ENCODE assay signal across 8 cellular contexts in the genomic region with DNA sequence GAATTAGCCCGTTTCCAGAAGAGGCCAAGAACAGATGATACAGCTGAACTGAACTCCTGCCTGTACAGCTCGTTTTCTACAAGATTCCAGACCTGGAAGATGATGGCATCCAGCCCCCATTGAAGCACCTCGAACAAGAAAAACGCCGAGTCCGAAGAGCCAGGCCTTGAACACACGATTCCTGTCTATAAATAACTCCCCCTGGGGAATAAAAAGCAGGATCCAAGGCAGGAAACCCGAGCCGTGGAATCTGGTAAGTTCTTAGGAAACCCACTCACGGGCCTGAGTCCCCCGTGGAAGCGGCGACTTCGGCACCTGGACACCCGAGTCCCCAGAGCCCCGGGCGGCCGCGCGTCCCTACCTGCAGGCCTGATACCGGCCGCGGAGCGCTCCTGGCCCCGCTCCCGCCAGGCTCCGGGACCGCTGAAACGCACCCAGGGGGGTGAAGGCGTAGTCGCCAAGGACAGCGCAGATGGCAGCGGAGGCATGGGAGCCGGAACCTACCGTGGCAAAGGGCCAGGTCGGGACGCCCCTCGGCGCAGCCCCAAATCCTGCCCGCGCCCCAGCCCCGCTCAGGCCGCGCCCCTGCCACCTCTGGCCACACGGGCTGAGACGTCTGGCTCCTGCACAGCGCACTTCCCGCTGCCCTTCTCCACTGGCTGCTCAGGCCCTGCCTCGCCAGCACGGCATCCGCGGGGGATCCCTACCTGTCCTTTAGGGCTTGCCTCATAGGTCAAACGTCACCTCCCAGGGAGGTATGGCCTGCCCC. TPM values are rescaled to one million over a fixed set of nuclear protein-coding genes. Genes with fewer than 3 reads are reported as not detected.
DNase-seq lines count a peak whose midpoint lies in the region; ATAC-seq and TF ChIP-seq lines count a peak whose summit lies in the region.

No MANE protein-coding gene starts in this region.

- H3K36me3 Mint-ChIP-seq in natural killer cell, result no peaks in the 10 kb centered on the region

- WGBS in esophagus muscularis mucosa, result 20% methylated on average over 10 of the region's 53 CpGs

- peaks cover 13% of the 10 kb centered on the region in 2 donors for H3K4me1 Mint-ChIP-seq in natural killer cell

- no peaks in the 10 kb centered on the region for H3K9me3 ChIP-seq in Peyer's patch
- no peaks in the 10 kb centered on the region for H3K9me3 ChIP-seq in esophagus muscularis mucosa
- no peaks in the 10 kb centered on the region for H3K9me3 ChIP-seq in WERI-Rb-1 (ENCODE audit: severe bottlenecking)

- no peaks in the 10 kb centered on the region for H3K27me3 ChIP-seq in Peyer's patch
- H3K27me3 ChIP-seq in esophagus muscularis mucosa, result no peaks in the 10 kb centered on the region
- H3K27me3 ChIP-seq in WERI-Rb-1 (ENCODE audit: insufficient read depth, low read depth, severe bottlenecking), result no peaks in the 10 kb centered on the region

- peak overlapping the region; percentile 26 to 62 (median 48) for H3K4me3 ChIP-seq in Peyer's patch
- peak overlapping the region; percentile 54 to 64 (median 58) for H3K4me3 ChIP-seq in esophagus muscularis mucosa
- H3K4me3 ChIP-seq in WERI-Rb-1 (ENCODE audit: low read depth, low read length), result no peak overlapping the region

- H3K9me3 Mint-ChIP-seq in natural killer cell, result no peaks in the 10 kb centered on the region

- intact Hi-C loops in esophagus muscularis mucosa (cut with DNase I) (no loop called here), natural killer cell (cut with micrococcal nuclease) (loop anchor here (1.0 kb wide), 1 partner anchor 9 kb away; no protein-coding TSS in a partner anchor)

- H3K4me1 ChIP-seq in Peyer's patch, result peaks cover 0 to 12% (median 1%) of the 10 kb centered on the region in 4 donors
- peaks cover 6 to 20% (median 12%) of the 10 kb centered on the region in 4 donors for H3K4me1 ChIP-seq in esophagus muscularis mucosa

- H3K27me3 Mint-ChIP-seq in natural killer cell (ENCODE audit: low read depth in 2 of 2), result peaks cover 0 to 15% of the 10 kb centered on the region in 2 donors

- TF ChIP-seq CTCF in Peyer's patch (IDR thresholded peaks at IDR 0.05), result peak in 2 of 6 experiments; percentile 15 to 18
- TF ChIP-seq CTCF in esophagus muscularis mucosa (IDR thresholded peaks at IDR 0.05), result no peak
- no peak for TF ChIP-seq CTCF in natural killer cell (IDR thresholded peaks at IDR 0.05)
- TF ChIP-seq CTCF in WERI-Rb-1 (IDR thresholded peaks at IDR 0.05; ENCODE audit: low read depth, low read length), result no peak

- ATAC-seq in natural killer cell (peak; percentile 40 to 73 (median 62)), HG02884 (IDR thresholded peaks at IDR 0.05; ENCODE audit: unreplicated experiment) (no peak)

- H3K27ac Mint-ChIP-seq in natural killer cell, result peak overlapping the region in 1 of 2 donors; percentile 63

- no peak for TF ChIP-seq EP300 in esophagus muscularis mucosa (IDR thresholded peaks at IDR 0.05)

- peak overlapping the region; percentile 69 for H3K4me3 Mint-ChIP-seq in natural killer cell

- no peak overlapping the region for H3K27ac ChIP-seq in Peyer's patch
- H3K27ac ChIP-seq in esophagus muscularis mucosa (replicated peaks in 1 of 4), result peak overlapping the region; percentile 15 to 50 (median 26)
- no peak overlapping the region for H3K27ac ChIP-seq in WERI-Rb-1

- H3K36me3 ChIP-seq in Peyer's patch, result no peaks in the 10 kb centered on the region
- no peaks in the 10 kb centered on the region for H3K36me3 ChIP-seq in esophagus muscularis mucosa
- no peaks in the 10 kb centered on the region for H3K36me3 ChIP-seq in WERI-Rb-1

- TF ChIP-seq POLR2A in Peyer's patch (IDR thresholded peaks at IDR 0.05) (no peak), esophagus muscularis mucosa (IDR thresholded peaks at IDR 0.05; ENCODE audit: low read depth) (no peak)

- DNase-seq in NCI-H2081 (lab: John Stamatoyannopoulos, UW) (peak; percentile 26 to 61), NCI-H2081 treated with DMSO at 0.1 percent for 48 hours (lab: John Stamatoyannopoulos, UW) (no peak), Peyer's patch (peak in 1 of 3 donors; percentile 66), esophagus muscularis mucosa (ENCODE audit: extremely low spot score) (no peak), natural killer cell (no peak), WERI-Rb-1 (no peak), SW480 (ENCODE audit: low spot score) (no peak)

RNA-seq across cellular contexts. Expression of gene HLCS, which starts 14.0 kb away (rescaled TPM):
- total RNA-seq in Peyer's patch (10 to 100 TPM; 14.9 to 27.9 (median 24.3) TPM), esophagus muscularis mucosa (10 to 100 TPM; 15.9 to 25.3 (median 22.0) TPM), natural killer cell (10 to 100 TPM; 28.4 to 36.0 (median 33.0) TPM)

RNA-seq across cellular contexts. Expression of gene RIPPLY3, which starts 26.0 kb away (rescaled TPM):
- total RNA-seq in Peyer's patch (1 to 10 TPM in 1 of 4 donors, under 1 TPM in 1, not detected in 2; 0.54 to 3.3 TPM), esophagus muscularis mucosa (not detected), natural killer cell (not detected)

Comparison
In these comparisons a context has a peak if more than half of its experiments do, and no peak if none do; other contexts are left out.
1. DNase-seq: peak in NCI-H2081 (2 of 2); none in NCI-H2081 treated with DMSO at 0.1 percent for 48 hours (single experiment), esophagus muscularis mucosa (single experiment), natural killer cell (single experiment), WERI-Rb-1 (single experiment) and SW480 (single experiment).
2. H3K27ac ChIP-seq: peak in esophagus muscularis mucosa (4 of 4); none in Peyer's patch (0 of 4) and WERI-Rb-1 (single experiment).